In the genomic region with DNA sequence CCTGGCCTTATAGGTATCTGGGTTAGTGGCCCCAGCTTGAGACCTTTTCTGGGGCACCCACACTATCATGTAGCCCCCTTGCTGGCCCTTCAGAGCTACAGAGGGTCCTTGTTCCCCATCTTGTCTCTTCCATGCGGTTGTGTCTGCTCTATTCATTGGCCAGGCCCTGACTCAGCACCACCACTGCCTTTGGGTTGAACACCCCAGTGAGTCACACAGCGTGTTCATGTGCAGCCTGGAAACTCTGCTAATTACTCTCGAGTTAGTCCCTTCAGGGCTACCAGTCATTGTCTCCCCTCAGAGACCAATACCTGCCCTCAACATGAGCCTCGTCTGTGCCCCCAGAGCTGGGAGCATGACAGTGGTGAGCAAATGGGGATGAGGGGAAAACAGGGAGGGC, we compare ENCODE assay signal across 17 cellular contexts. TPM values are rescaled to one million over a fixed set of nuclear protein-coding genes. Genes with fewer than 3 reads are reported as not detected.
DNase-seq lines count a peak whose midpoint lies in the region; ATAC-seq lines count a peak whose summit lies in the region.
"Had no signal": no experiment of that assay in that cellular context is flagged by ENCODE, and none has a peak within 500 bp of the region (broad histone marks: within the 10 kb centered on the region; RNA-seq: fewer than 3 reads in every experiment).

No MANE protein-coding gene starts in this region.

- no peak overlapping the region for H3K27ac Mint-ChIP-seq in activated T-cell treated with anti-CD3 and anti-CD28 coated beads, Interleukin-2, amount 50 U/mL, for 72 hours
- H3K27ac Mint-ChIP-seq: activated CD8-positive, alpha-beta memory T cell treated with anti-CD3 and anti-CD28 coated beads, Interleukin-2, amount 10 ng/mL, durations not matched to agents 7 days and 5 days; activated naive CD4-positive, alpha-beta T cell treated with anti-CD3 and anti-CD28 coated beads for 36 hours; natural killer cell had no signal

- DNase-seq in EH (ENCODE audit: low read depth): peak; percentile 67
- DNase-seq in HCEC 1CT: peak; percentile 59
- DNase-seq in activated T-cell treated with anti-CD3 and anti-CD28 coated beads, Interleukin-2, amount 50 U/mL, for 72 hours: peak; percentile 12 to 41
- DNase-seq in iris pigment epithelial cell (ENCODE audit: low read depth): peak; percentile 61
- DNase-seq in NCI-H128 (lab: John Stamatoyannopoulos, UW; ENCODE audit: unreplicated experiment): no peak
- DNase-seq in HuH-7 (ENCODE audit: low spot score): no peak
- DNase-seq: activated CD8-positive, alpha-beta memory T cell treated with anti-CD3 and anti-CD28 coated beads, Interleukin-2, amount 10 ng/mL, durations not matched to agents 7 days and 5 days; activated naive CD4-positive, alpha-beta T cell treated with anti-CD3 and anti-CD28 coated beads for 36 hours; C1 segment of cervical spinal cord; central memory CD4-positive, alpha-beta T cell; DMS153; gastrocnemius medialis; lower lobe of right lung; natural killer cell; NCI-H1694 treated with DMSO at 0.1 percent for 48 hours; testis had no signal

- peak; percentile 80 to 81 for ATAC-seq in activated T-cell treated with anti-CD3 and anti-CD28 coated beads, Interleukin-2, amount 50 U/mL, for 72 hours (replicated peaks in 1 of 2)
- ATAC-seq in HG03469 (IDR thresholded peaks at IDR 0.05; ENCODE audit: unreplicated experiment): no peak
- ATAC-seq: activated CD8-positive, alpha-beta memory T cell treated with anti-CD3 and anti-CD28 coated beads, Interleukin-2, amount 10 ng/mL, durations not matched to agents 7 days and 5 days; gastrocnemius medialis; lower lobe of right lung; natural killer cell had no signal

- H3K4me1 Mint-ChIP-seq in activated T-cell treated with anti-CD3 and anti-CD28 coated beads, Interleukin-2, amount 50 U/mL, for 72 hours (ENCODE audit: low read depth): peaks cover 6% of the 10 kb centered on the region
- H3K4me1 Mint-ChIP-seq: natural killer cell had no signal

- no peaks in the 10 kb centered on the region for H3K27me3 Mint-ChIP-seq in activated T-cell treated with anti-CD3 and anti-CD28 coated beads, Interleukin-2, amount 50 U/mL, for 72 hours (ENCODE audit: low read depth)
- H3K27me3 Mint-ChIP-seq: activated CD8-positive, alpha-beta memory T cell treated with anti-CD3 and anti-CD28 coated beads, Interleukin-2, amount 10 ng/mL, durations not matched to agents 7 days and 5 days had no signal

- H3K4me3 Mint-ChIP-seq in activated T-cell treated with anti-CD3 and anti-CD28 coated beads, Interleukin-2, amount 50 U/mL, for 72 hours: no peak overlapping the region
- H3K4me3 Mint-ChIP-seq: activated CD8-positive, alpha-beta memory T cell treated with anti-CD3 and anti-CD28 coated beads, Interleukin-2, amount 10 ng/mL, durations not matched to agents 7 days and 5 days; activated naive CD4-positive, alpha-beta T cell treated with anti-CD3 and anti-CD28 coated beads for 36 hours; natural killer cell had no signal

- H3K9me3 Mint-ChIP-seq in activated T-cell treated with anti-CD3 and anti-CD28 coated beads, Interleukin-2, amount 50 U/mL, for 72 hours: no peaks in the 10 kb centered on the region
- H3K9me3 Mint-ChIP-seq: activated naive CD4-positive, alpha-beta T cell treated with anti-CD3 and anti-CD28 coated beads for 36 hours; natural killer cell had no signal

- H3K36me3 Mint-ChIP-seq in activated T-cell treated with anti-CD3 and anti-CD28 coated beads, Interleukin-2, amount 50 U/mL, for 72 hours (ENCODE audit: insufficient read depth in 2 of 2): peaks cover 2 to 6% of the 10 kb centered on the region in 2 donors

RNA-seq across cellular contexts. Expression of gene IKBKE, which starts 28.2 kb away (rescaled TPM):
- total RNA-seq in activated T-cell treated with anti-CD3 and anti-CD28 coated beads, Interleukin-2, amount 50 U/mL, for 72 hours: 10 to 100 TPM; 21.0 to 21.1 TPM

Comparison
In these comparisons a context has a peak if more than half of its experiments do, and no peak if none do; other contexts are left out.
1. DNase-seq: peak in EH (single experiment), HCEC 1CT (single experiment), activated T-cell treated with anti-CD3 and anti-CD28 coated beads, Interleukin-2, amount 50 U/mL, for 72 hours (2 of 2) and iris pigment epithelial cell (single experiment); none in NCI-H128 (single experiment) and HuH-7 (single experiment).